Comparison of ENCODE assay signal across 11 cellular contexts in genomic region chr3:188712257-188712924, GRCh38.
DNase-seq lines count a peak whose midpoint lies in the region; ATAC-seq and TF ChIP-seq lines count a peak whose summit lies in the region.
"Had no signal": no experiment of that assay in that cellular context is flagged by ENCODE, and none has a peak within 500 bp of the region (broad histone marks: within the 10 kb centered on the region; RNA-seq: fewer than 3 reads in every experiment).

No MANE protein-coding gene starts in this region.

- no peaks in the 10 kb centered on the region for H3K36me3 ChIP-seq in right atrium auricular region
- peaks cover 0 to 6% of the 10 kb centered on the region in 2 donors for H3K36me3 ChIP-seq in left lung
- no peaks in the 10 kb centered on the region for H3K36me3 ChIP-seq in uterus

- no peaks in the 10 kb centered on the region for H3K9me3 ChIP-seq in right atrium auricular region
- no peaks in the 10 kb centered on the region for H3K9me3 ChIP-seq in left lung
- no peaks in the 10 kb centered on the region for H3K9me3 ChIP-seq in uterus
- H3K9me3 ChIP-seq: BLaER1 treated with 17β-estradiol and CSF1 and Interleukin-3, amounts not matched to agents 10 nM and 100 nM had no signal

- TF ChIP-seq CTCF in right atrium auricular region (IDR thresholded peaks at IDR 0.05) = no peak
- TF ChIP-seq CTCF in left lung (IDR thresholded peaks at IDR 0.05) = no peak
- TF ChIP-seq CTCF in uterus (IDR thresholded peaks at IDR 0.05) = no peak
- TF ChIP-seq CTCF in GM10266 (IDR thresholded peaks at IDR 0.05; ENCODE audit: control insufficient read depth, insufficient read depth, low read depth, missing control alignments) = no peak

- no peak for DNase-seq in Right ventricle myocardium superior
- DNase-seq in right atrium auricular region (ENCODE audit: low spot score) = no peak
- DNase-seq in brain pericyte (ENCODE audit: low read depth, low spot score) = peak; percentile 32
- no peak for DNase-seq in left lung
- DNase-seq in uterus = no peak
- no peak for DNase-seq in GM10266 (ENCODE audit: extremely low spot score)
- DNase-seq in activated T-cell treated with anti-CD3 and anti-CD28 coated beads for 4 hours = no peak
- DNase-seq in islet precursor cell = no peak
- DNase-seq: activated gamma-delta T cell treated with Interleukin-2 at 50 U/mL for 16 hours, SHP77 treated with DMSO at 0.1 percent for 48 hours had no signal

- peaks cover 0 to 16% of the 10 kb centered on the region in 2 donors for H3K4me1 ChIP-seq in right atrium auricular region
- peaks cover 14 to 32% of the 10 kb centered on the region in 2 donors for H3K4me1 ChIP-seq in left lung
- no peaks in the 10 kb centered on the region for H3K4me1 ChIP-seq in uterus

- ATAC-seq in Right ventricle myocardium superior (ENCODE audit: poor library complexity) (peak; percentile 67), left lung (peak; percentile 88)

- intact Hi-C loops in Right ventricle myocardium superior (cut with DNase I) (no loop called here), left lung (cut with DNase I) (no loop called here), uterus (cut with DNase I; ENCODE audit: low total_unique reads) (no loop called here)

- peak overlapping the region in 1 of 2 donors; percentile 65 for H3K27ac ChIP-seq in right atrium auricular region
- peak overlapping the region; percentile 68 to 74 for H3K27ac ChIP-seq in left lung
- H3K27ac ChIP-seq in uterus = peak overlapping the region; percentile 17 to 61

- H3K27me3 ChIP-seq in right atrium auricular region (no peaks in the 10 kb centered on the region), left lung (no peaks in the 10 kb centered on the region), uterus (no peaks in the 10 kb centered on the region)
- H3K27me3 ChIP-seq: BLaER1 treated with 17β-estradiol and CSF1 and Interleukin-3, amounts not matched to agents 10 nM and 100 nM had no signal

- H3K4me3 ChIP-seq in right atrium auricular region (no peak overlapping the region), left lung (no peak overlapping the region), uterus (no peak overlapping the region)
- H3K4me3 ChIP-seq: BLaER1 treated with 17β-estradiol and CSF1 and Interleukin-3, amounts not matched to agents 10 nM and 100 nM had no signal

- no peak for TF ChIP-seq POLR2A in uterus (IDR thresholded peaks at IDR 0.05)
